Comparison of ENCODE assay signal across 24 cellular contexts in genomic region chr19:35946203-35946602, GRCh38. TPM values are rescaled to one million over a fixed set of nuclear protein-coding genes. Genes with fewer than 3 reads are reported as not detected.
DNase-seq lines count a peak whose midpoint lies in the region; ATAC-seq, FAIRE-seq and TF ChIP-seq lines count a peak whose summit lies in the region.
"Had no signal": no experiment of that assay in that cellular context is flagged by ENCODE, and none has a peak within 500 bp of the region (broad histone marks: within the 10 kb centered on the region; RNA-seq: fewer than 3 reads in every experiment).

No MANE protein-coding gene starts in this region.

- no peaks in the 10 kb centered on the region for H3K27me3 ChIP-seq in osteoblast (ENCODE audit: insufficient read depth, low read length)
- H3K27me3 ChIP-seq: Peyer's patch, SJSA1 had no signal

- in situ Hi-C loops in GM13977 (cut with MboI; ENCODE audit: low pct_unique_long_range_greater_than_20kb, low sequenced_read_pairs, unreplicated experiment), result no loop called here

- no peaks in the 10 kb centered on the region for H3K36me3 ChIP-seq in osteoblast (ENCODE audit: insufficient read depth, low read length)
- H3K36me3 ChIP-seq: SJSA1 had no signal

- H3K4me1 ChIP-seq in osteoblast (ENCODE audit: insufficient read depth, low read length), result no peaks in the 10 kb centered on the region
- H3K4me1 ChIP-seq: Peyer's patch, SJSA1 had no signal

- no peaks in the 10 kb centered on the region for H3K79me2 ChIP-seq in osteoblast (ENCODE audit: insufficient read depth, low read length)

- ATAC-seq in activated T-cell treated with anti-CD3 and anti-CD28 coated beads, Interleukin-2, amount 50 U/mL, for 72 hours (replicated peaks in 1 of 2), result no peak
- no peak for ATAC-seq in central memory CD8-positive, alpha-beta T cell (replicated peaks; ENCODE audit: extremely low read depth, poor library complexity, severe bottlenecking)

- peak overlapping the region; percentile 34 for H3K27ac Mint-ChIP-seq in activated T-cell treated with anti-CD3 and anti-CD28 coated beads, Interleukin-2, amount 50 U/mL, for 72 hours
- H3K27ac Mint-ChIP-seq in central memory CD8-positive, alpha-beta T cell (ENCODE audit: low read depth), result peak overlapping the region; percentile 90
- H3K27ac Mint-ChIP-seq: HFFc6 had no signal

- no peak for DNase-seq in activated T-cell treated with anti-CD3 and anti-CD28 coated beads, Interleukin-2, amount 50 U/mL, for 72 hours
- DNase-seq in activated T-cell treated with anti-CD3 and anti-CD28 coated beads, Interleukin-2, amount 50 U/mL, for 48 hours, result no peak
- DNase-seq in GM13977 (ENCODE audit: low spot score), result peak; percentile 28
- DNase-seq in central memory CD8-positive, alpha-beta T cell (ENCODE audit: low spot score in 2 of 2), result no peak
- peak; percentile 71 for DNase-seq in osteoblast (ENCODE audit: insufficient read length, low spot score, missing footprints)
- no peak for DNase-seq in HTR-8/SVneo (ENCODE audit: insufficient read length, low spot score)
- no peak for DNase-seq in activated CD4-positive, alpha-beta T cell treated with anti-CD3 and anti-CD28 coated beads for 1 hour
- DNase-seq in activated CD8-positive, alpha-beta memory T cell treated with anti-CD3 and anti-CD28 coated beads, Interleukin-2, amount 50 U/mL, for 48 hours, result no peak
- DNase-seq: HFFc6, IMR-90, Karpas-422, NCI-H1048, NCI-H1436 treated with DMSO at 0.1 percent for 48 hours, NCI-H2029 treated with DMSO at 0.1 percent for 48 hours, NCI-H2171 treated with DMSO at 0.1 percent for 48 hours, NCI-H446 treated with DMSO at 0.1 percent for 48 hours, NCI-H69, Peyer's patch had no signal

- TF ChIP-seq CTCF in GM13977 (IDR thresholded peaks at IDR 0.05; ENCODE audit: extremely low read depth, insufficient read depth, missing control alignments), result no peak
- no peak for TF ChIP-seq CTCF in osteoblast (IDR thresholded peaks at IDR 0.05; ENCODE audit: extremely low read depth, low read depth, low read length)

- peaks cover 6% of the 10 kb centered on the region for H3K4me1 Mint-ChIP-seq in activated T-cell treated with anti-CD3 and anti-CD28 coated beads, Interleukin-2, amount 50 U/mL, for 72 hours (ENCODE audit: low read depth)
- peaks cover 47% of the 10 kb centered on the region for H3K4me1 Mint-ChIP-seq in central memory CD8-positive, alpha-beta T cell

- no peak overlapping the region for H3K4me2 ChIP-seq in osteoblast (ENCODE audit: insufficient read depth, low read length)

- no peaks in the 10 kb centered on the region for H3K36me3 Mint-ChIP-seq in activated T-cell treated with anti-CD3 and anti-CD28 coated beads, Interleukin-2, amount 50 U/mL, for 72 hours (ENCODE audit: insufficient read depth in 2 of 2)
- H3K36me3 Mint-ChIP-seq in central memory CD8-positive, alpha-beta T cell (ENCODE audit: insufficient read depth), result peaks cover 25% of the 10 kb centered on the region

- no peak overlapping the region for H3K27ac ChIP-seq in osteoblast (ENCODE audit: low read depth, low read length)
- H3K27ac ChIP-seq: Peyer's patch, SJSA1 had no signal

- H3K4me3 ChIP-seq in osteoblast (ENCODE audit: insufficient read depth, low read length), result no peak overlapping the region
- H3K4me3 ChIP-seq: Peyer's patch, SJSA1 had no signal

- H3K9me3 ChIP-seq in osteoblast (ENCODE audit: low read depth, low read length), result no peaks in the 10 kb centered on the region
- H3K9me3 ChIP-seq: Peyer's patch, SJSA1 had no signal

- no peak for FAIRE-seq in HTR-8/SVneo (lab: Jason Lieb, UNC)
- FAIRE-seq: D721Med, H54 had no signal

- H2AFZ ChIP-seq in osteoblast (ENCODE audit: low read length), result no peak overlapping the region

- no peaks in the 10 kb centered on the region for H3K27me3 Mint-ChIP-seq in activated T-cell treated with anti-CD3 and anti-CD28 coated beads, Interleukin-2, amount 50 U/mL, for 72 hours (ENCODE audit: low read depth)
- H3K27me3 Mint-ChIP-seq in central memory CD8-positive, alpha-beta T cell, result no peaks in the 10 kb centered on the region

- no peak overlapping the region for H3K4me3 Mint-ChIP-seq in activated T-cell treated with anti-CD3 and anti-CD28 coated beads, Interleukin-2, amount 50 U/mL, for 72 hours
- H3K4me3 Mint-ChIP-seq in central memory CD8-positive, alpha-beta T cell, result no peak overlapping the region
- H3K4me3 Mint-ChIP-seq: HFFc6 had no signal

- no peaks in the 10 kb centered on the region for H3K9me3 Mint-ChIP-seq in activated T-cell treated with anti-CD3 and anti-CD28 coated beads, Interleukin-2, amount 50 U/mL, for 72 hours
- H3K9me3 Mint-ChIP-seq in central memory CD8-positive, alpha-beta T cell, result no peaks in the 10 kb centered on the region
- H3K9me3 Mint-ChIP-seq: HFFc6 had no signal

- peaks cover 9% of the 10 kb centered on the region for H4K20me1 ChIP-seq in osteoblast (ENCODE audit: insufficient read depth, low read length)

RNA-seq across cellular contexts. Expression of gene LRFN3, which starts 10.0 kb away (rescaled TPM):
- total RNA-seq in activated T-cell treated with anti-CD3 and anti-CD28 coated beads, Interleukin-2, amount 50 U/mL, for 72 hours, result 1 to 10 TPM; 6.4 to 8.5 TPM
- 4.4 and 6.9 TPM in 2 replicates for total RNA-seq in osteoblast

RNA-seq across cellular contexts. Expression of gene TYROBP, which starts 38.1 kb away (rescaled TPM):
- total RNA-seq in activated T-cell treated with anti-CD3 and anti-CD28 coated beads, Interleukin-2, amount 50 U/mL, for 72 hours, result 1 to 10 TPM in 1 of 2 donors, not detected in 1; 1.3 TPM
- total RNA-seq in osteoblast, result 0.36 TPM in 1 of 2 replicates, not detected in the other
- total RNA-seq: A172, HFFc6, HT-29, IMR-90, MCF 10A, SJSA1 had no signal

RNA-seq across cellular contexts. Expression of gene HCST, which starts 43.9 kb away (rescaled TPM):
- total RNA-seq in activated T-cell treated with anti-CD3 and anti-CD28 coated beads, Interleukin-2, amount 50 U/mL, for 72 hours, result 10 to 100 TPM; 56.1 to 71.9 TPM
- total RNA-seq in osteoblast, result 0.36 and 1.5 TPM in 2 replicates
- total RNA-seq: A172, HT-29, IMR-90, MCF 10A, SJSA1 had no signal

RNA-seq across cellular contexts. Expression of gene NFKBID, which starts 45.9 kb away (rescaled TPM):
- total RNA-seq in activated T-cell treated with anti-CD3 and anti-CD28 coated beads, Interleukin-2, amount 50 U/mL, for 72 hours, result 10 to 100 TPM; 51.5 to 63.1 TPM
- 4.4 and 5.8 TPM in 2 replicates for total RNA-seq in osteoblast

RNA-seq across cellular contexts. Expression of gene SDHAF1, which starts 48.8 kb away (rescaled TPM):
- 10 to 100 TPM; 24.0 to 24.2 TPM for total RNA-seq in activated T-cell treated with anti-CD3 and anti-CD28 coated beads, Interleukin-2, amount 50 U/mL, for 72 hours
- 15.3 and 21.0 TPM in 2 replicates for total RNA-seq in osteoblast

Comparison
In these comparisons a context has a peak if more than half of its experiments do, and no peak if none do; other contexts are left out.
1. DNase-seq: peak in GM13977 (single experiment) and osteoblast (single experiment); none in activated T-cell treated with anti-CD3 and anti-CD28 coated beads, Interleukin-2, amount 50 U/mL, for 72 hours (0 of 2), activated T-cell treated with anti-CD3 and anti-CD28 coated beads, Interleukin-2, amount 50 U/mL, for 48 hours (0 of 2), central memory CD8-positive, alpha-beta T cell (0 of 2), HTR-8/SVneo (single experiment), activated CD4-positive, alpha-beta T cell treated with anti-CD3 and anti-CD28 coated beads for 1 hour (single experiment) and activated CD8-positive, alpha-beta memory T cell treated with anti-CD3 and anti-CD28 coated beads, Interleukin-2, amount 50 U/mL, for 48 hours (single experiment).
2. RNA of gene HCST, which starts 43.9 kb away (total RNA-seq): 56.1 to 71.9 TPM in activated T-cell treated with anti-CD3 and anti-CD28 coated beads, Interleukin-2, amount 50 U/mL, for 72 hours; 0.36 to 1.5 TPM in osteoblast; every median in the first group is over 10 times any median in the second.